In the genomic region with DNA sequence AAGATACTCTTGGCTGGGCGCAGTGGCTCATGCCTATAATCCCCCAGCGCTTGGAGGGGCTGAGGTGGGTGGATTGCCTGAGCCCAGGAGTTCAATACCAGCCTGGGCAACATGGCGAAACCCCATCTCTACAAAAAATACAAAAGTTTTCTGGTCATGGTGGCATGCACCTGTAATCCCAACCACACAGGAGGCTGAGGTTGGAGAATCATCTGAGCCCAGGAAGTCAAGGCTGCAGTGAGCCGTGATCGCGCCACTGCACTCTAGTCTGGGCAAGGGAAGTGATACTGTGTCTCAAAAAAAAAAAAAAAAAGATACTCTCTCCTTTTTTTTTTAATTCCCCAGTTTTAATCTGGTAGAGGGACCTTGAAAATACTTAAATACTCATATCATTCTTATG, we compare ENCODE assay signal across 8 cellular contexts. TPM values are rescaled to one million over a fixed set of nuclear protein-coding genes. Genes with fewer than 3 reads are reported as not detected.
DNase-seq lines count a peak whose midpoint lies in the region; ATAC-seq and TF ChIP-seq lines count a peak whose summit lies in the region.

No MANE protein-coding gene starts in this region.

- TF ChIP-seq CTCF in breast epithelium (IDR thresholded peaks at IDR 0.05), result no peak

- peak; percentile 35 to 78 for DNase-seq in NOMO-1 (lab: John Stamatoyannopoulos, UW; ENCODE audit: unreplicated experiment in 2 of 2)
- no peak for DNase-seq in NOMO-1 treated with dmso at 0.1 percent for 144 hours (lab: John Stamatoyannopoulos, UW; ENCODE audit: unreplicated experiment)
- peak; percentile 64 for DNase-seq in kidney tubule cell (ENCODE audit: low spot score)
- DNase-seq in breast epithelium (ENCODE audit: low spot score in 2 of 2), result no peak
- no peak for DNase-seq in HCEC 1CT
- no peak for DNase-seq in mesenteric fat pad (ENCODE audit: low spot score)

- H3K36me3 ChIP-seq in breast epithelium, result no peaks in the 10 kb centered on the region

- TF ChIP-seq POLR2A in breast epithelium (IDR thresholded peaks at IDR 0.05), result no peak

- no peak overlapping the region for H3K27ac ChIP-seq in breast epithelium

- no peaks in the 10 kb centered on the region for H3K9me3 ChIP-seq in breast epithelium

- no peaks in the 10 kb centered on the region for H3K27me3 ChIP-seq in breast epithelium

- H3K4me3 ChIP-seq in breast epithelium, result no peak overlapping the region

- no peaks in the 10 kb centered on the region for H3K4me1 ChIP-seq in breast epithelium

- intact Hi-C loops in breast epithelium (cut with DNase I; ENCODE audit: low total_unique reads), result no loop called here

- ATAC-seq in GM21576 (IDR thresholded peaks at IDR 0.05; ENCODE audit: unreplicated experiment) (peak; percentile 47), HG03439 (IDR thresholded peaks at IDR 0.05; ENCODE audit: unreplicated experiment) (peak; percentile 40)

RNA-seq across cellular contexts. Expression of a gene that starts 15.0 kb away (rescaled TPM):
- total RNA-seq in breast epithelium (1 to 10 TPM; 3.3 to 5.3 (median 3.8) TPM), mesenteric fat pad (5.7 TPM)

Comparison
In these comparisons a context has a peak if more than half of its experiments do, and no peak if none do; other contexts are left out.
1. DNase-seq: peak in NOMO-1 (2 of 2) and kidney tubule cell (single experiment); none in NOMO-1 treated with dmso at 0.1 percent for 144 hours (single experiment), breast epithelium (0 of 2), HCEC 1CT (single experiment) and mesenteric fat pad (single experiment).